26 cellular contexts compared by ENCODE assay signal in the genomic region with DNA sequence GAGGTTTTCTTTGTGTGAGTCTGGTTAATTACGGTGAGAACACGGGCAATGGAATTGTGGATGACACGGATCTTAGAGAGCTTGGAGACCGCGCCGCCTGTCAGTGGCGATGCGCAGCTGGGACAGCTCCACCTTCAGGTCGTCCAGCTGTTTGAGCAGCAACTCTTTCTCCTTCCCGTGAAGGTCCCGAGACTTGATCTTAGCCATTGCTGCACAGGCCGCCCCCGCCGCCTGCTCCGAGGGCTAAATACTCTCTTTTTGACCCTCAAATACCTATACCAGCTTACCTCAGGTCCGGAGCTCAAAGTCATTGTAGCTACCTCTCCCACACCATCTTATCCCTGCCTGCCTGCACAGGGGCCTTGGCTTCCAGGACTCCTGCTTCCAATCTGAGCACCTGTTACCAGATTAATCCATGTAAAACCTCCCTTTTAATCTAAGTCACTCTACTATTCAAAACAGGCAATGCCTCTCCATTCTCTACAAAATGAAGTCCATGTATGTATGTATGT.
DNase-seq lines count a peak whose midpoint lies in the region; ATAC-seq, FAIRE-seq and TF ChIP-seq lines count a peak whose summit lies in the region.
"Had no signal": no experiment of that assay in that cellular context is flagged by ENCODE, and none has a peak within 500 bp of the region (broad histone marks: within the 10 kb centered on the region; RNA-seq: fewer than 3 reads in every experiment).

No MANE protein-coding gene starts in this region.

- peak overlapping the region in 2 of 3 experiments; percentile 12 to 90; a peak in 2 of 7 replicates for H3K27ac Mint-ChIP-seq in H9
- H3K27ac Mint-ChIP-seq: activated CD4-positive, alpha-beta T cell treated with anti-CD3 and anti-CD28 coated beads for 36 hours; activated naive CD8-positive, alpha-beta T cell treated with anti-CD3 and anti-CD28 coated beads, Interleukin-2, amount 50 U/mL, for 24 hours; activated T-cell treated with anti-CD3 and anti-CD28 coated beads, Interleukin-2, amount 50 U/mL, for 24 hours; IgD-negative memory B cell; nephron had no signal

- H2BK5ac ChIP-seq in H9 (ENCODE audit: insufficient read length, low read length) = no peak overlapping the region
- no peak overlapping the region for H2BK5ac ChIP-seq in H1 (ENCODE audit: low read depth, low read length)

- no peak overlapping the region for H3K18ac ChIP-seq in H9 (ENCODE audit: insufficient read length, low read depth, low read length)
- H3K18ac ChIP-seq in H1 (ENCODE audit: extremely low read depth, low read length) = no peak overlapping the region

- no peaks in the 10 kb centered on the region for H3K79me2 ChIP-seq in H9 (ENCODE audit: insufficient read depth, low read length)
- no peaks in the 10 kb centered on the region for H3K79me2 ChIP-seq in H1 (ENCODE audit: control insufficient read depth in 1 of 2, insufficient read depth in 2 of 2, low read length in 2 of 2)

- H3K9me3 ChIP-seq in BE2C (no peaks in the 10 kb centered on the region), H9 (ENCODE audit: control insufficient read depth, low read depth, low read length) (no peaks in the 10 kb centered on the region), H1 (ENCODE audit: insufficient read depth in 2 of 2, low read depth in 1 of 2, low read length in 1 of 2) (no peaks in the 10 kb centered on the region), gastrocnemius medialis (no peaks in the 10 kb centered on the region)
- H3K9me3 ChIP-seq: pancreas, thoracic aorta, uterus had no signal

- H4K8ac ChIP-seq in H9 (replicated peaks; ENCODE audit: insufficient read length, low read depth, low read length) (no peak overlapping the region), H1 (ENCODE audit: extremely low read depth, insufficient read depth, low read length) (no peak overlapping the region)

- H3K9ac ChIP-seq in H9 (ENCODE audit: extremely low read depth, insufficient read length, low read length) (no peak overlapping the region), H1 (replicated peaks in 1 of 4; ENCODE audit: extremely low read depth in 1 of 4, low read depth in 3 of 4, low read length in 3 of 4) (no peak overlapping the region)

- H3K4me3 ChIP-seq in BE2C (ENCODE audit: low read depth, low read length) (no peak overlapping the region), H1 (ENCODE audit: extremely low read depth in 1 of 4, insufficient read depth in 2 of 4, low read depth in 3 of 4, low read length in 4 of 4) (no peak overlapping the region), gastrocnemius medialis (no peak overlapping the region)
- H3K4me3 ChIP-seq: pancreas, thoracic aorta, uterus had no signal

- H3K4me3 Mint-ChIP-seq in H9 = no peak overlapping the region
- H3K4me3 Mint-ChIP-seq: activated CD4-positive, alpha-beta T cell treated with anti-CD3 and anti-CD28 coated beads for 36 hours; activated naive CD8-positive, alpha-beta T cell treated with anti-CD3 and anti-CD28 coated beads, Interleukin-2, amount 50 U/mL, for 24 hours; activated T-cell treated with anti-CD3 and anti-CD28 coated beads, Interleukin-2, amount 50 U/mL, for 24 hours; nephron had no signal

- no peak overlapping the region for H2AFZ ChIP-seq in H9 (ENCODE audit: low read length)
- H2AFZ ChIP-seq in H1 (ENCODE audit: low read length) = no peak overlapping the region

- in situ Hi-C loops in gastrocnemius medialis (cut with MboI; ENCODE audit: low sequenced_read_pairs in 4 of 4) = no loop called here

- no peak overlapping the region for H3T11ph ChIP-seq in H9 (ENCODE audit: low read length)

- no peaks in the 10 kb centered on the region for H3K27me3 Mint-ChIP-seq in H9 (ENCODE audit: low read depth)
- H3K27me3 Mint-ChIP-seq: activated CD4-positive, alpha-beta T cell treated with anti-CD3 and anti-CD28 coated beads for 36 hours; activated naive CD8-positive, alpha-beta T cell treated with anti-CD3 and anti-CD28 coated beads, Interleukin-2, amount 50 U/mL, for 24 hours; activated T-cell treated with anti-CD3 and anti-CD28 coated beads, Interleukin-2, amount 50 U/mL, for 24 hours; IgD-negative memory B cell had no signal

- no peak overlapping the region for H4K5ac ChIP-seq in H9 (ENCODE audit: insufficient read length, low read depth, low read length)
- no peak overlapping the region for H4K5ac ChIP-seq in H1 (ENCODE audit: insufficient read length, low read depth, low read length)

- H3K36me3 Mint-ChIP-seq in H9 (ENCODE audit: insufficient read depth in 1 of 3, low read depth in 3 of 3) = peaks cover 5 to 12% (median 8%) of the 10 kb centered on the region in 3 experiments; a peak in 5 of 7 replicates

- H3K9me3 Mint-ChIP-seq in H9 = no peaks in the 10 kb centered on the region
- H3K9me3 Mint-ChIP-seq: activated naive CD8-positive, alpha-beta T cell treated with anti-CD3 and anti-CD28 coated beads, Interleukin-2, amount 50 U/mL, for 24 hours; activated T-cell treated with anti-CD3 and anti-CD28 coated beads, Interleukin-2, amount 50 U/mL, for 24 hours; IgD-negative memory B cell; nephron had no signal

- FAIRE-seq in H1 (lab: Jason Lieb, UNC) = no peak
- FAIRE-seq: GM12892, kidney, pancreas had no signal

- no peak overlapping the region for H2BK15ac ChIP-seq in H9 (ENCODE audit: low read depth, low read length)
- H2BK15ac ChIP-seq in H1 (ENCODE audit: low read length) = no peak overlapping the region

- ATAC-seq in gastrocnemius medialis (peak; percentile 29 to 53), GM21423 (IDR thresholded peaks at IDR 0.05; ENCODE audit: unreplicated experiment) (no peak)
- ATAC-seq: activated CD4-positive, alpha-beta T cell treated with anti-CD3 and anti-CD28 coated beads for 36 hours; activated naive CD8-positive, alpha-beta T cell treated with anti-CD3 and anti-CD28 coated beads, Interleukin-2, amount 50 U/mL, for 24 hours; esophagus mucosa; pancreas; right cardiac atrium had no signal

- H3K4me1 Mint-ChIP-seq in H9 = peaks cover 15% of the 10 kb centered on the region in 2 experiments
- H3K4me1 Mint-ChIP-seq: activated CD4-positive, alpha-beta T cell treated with anti-CD3 and anti-CD28 coated beads for 36 hours; activated naive CD8-positive, alpha-beta T cell treated with anti-CD3 and anti-CD28 coated beads, Interleukin-2, amount 50 U/mL, for 24 hours; IgD-negative memory B cell had no signal

- POLR2A ChIA-PET in H1 (lab: Charles Lee; ENCODE audit: partially characterized antibody) = interaction anchor here (1.1 kb wide), 1 partner anchor 13 kb away, joined by 3 read pairs; no protein-coding TSS in a partner anchor

- no peak for TF ChIP-seq EP300 in H1 (IDR thresholded peaks at IDR 0.05; ENCODE audit: borderline replicate concordance in 1 of 2, low read depth in 2 of 2, low read length in 2 of 2)

- WGBS in H9 (ENCODE audit: extremely low coverage, insufficient read length, low lambda C conversion rate) = no CpG with 5 or more reads among the region's 16 CpGs
- WGBS in H1 (ENCODE audit: extremely low coverage in 1 of 2, insufficient coverage in 1 of 2, insufficient read length in 1 of 2, insufficient replicate concordance in 2 of 2, low coverage in 1 of 2, low lambda C conversion rate in 2 of 2, missing lambda C conversion rate in 1 of 2), 2 experiments = 88% methylated on average over 16 of the region's 16 CpGs; no CpG with 5 or more reads in 1 of the 2 experiments

- TF ChIP-seq RAD21 in H1 (IDR thresholded peaks at IDR 0.05 in 1 of 2, conservative IDR thresholded peaks at IDR 0.05 in 1 of 2; ENCODE audit: low read depth in 2 of 2, low read length in 2 of 2) = peak; percentile 43 to 46

- H2AK5ac ChIP-seq in H9 (ENCODE audit: insufficient read length, low read length) (no peak overlapping the region), H1 (ENCODE audit: low read depth, low read length) (no peak overlapping the region)

- H2BK12ac ChIP-seq in H9 (ENCODE audit: insufficient read length, low read depth, low read length) (no peak overlapping the region), H1 (ENCODE audit: low read depth, low read length) (no peak overlapping the region)

- H3K14ac ChIP-seq in H9 (ENCODE audit: insufficient read depth, low read length) = no peak overlapping the region
- H3K14ac ChIP-seq in H1 (ENCODE audit: insufficient read length) = no peak overlapping the region

- TF ChIP-seq CTCF in BE2C (IDR thresholded peaks at IDR 0.05; ENCODE audit: low read depth, low read length) = peak; percentile 14; the same call in 1 of the 2 replicates
- peak; percentile 53 for TF ChIP-seq CTCF in H9 (conservative IDR thresholded peaks at IDR 0.05)
- peak; percentile 34 to 61 (median 49); a peak in 3 of 4 replicates for TF ChIP-seq CTCF in H1 (IDR thresholded peaks at IDR 0.05; ENCODE audit: control extremely low read depth in 1 of 3, insufficient read depth in 1 of 3, low read depth in 1 of 3, low read length in 3 of 3)
- peak in 3 of 5 experiments; percentile 20 to 47 (median 26) for TF ChIP-seq CTCF in gastrocnemius medialis (IDR thresholded peaks at IDR 0.05 in 4 of 5, conservative IDR thresholded peaks at IDR 0.05 in 1 of 5)

- H3K4ac ChIP-seq in H9 (ENCODE audit: low read depth, low read length) (no peak overlapping the region), H1 (replicated peaks; ENCODE audit: insufficient read length, low read depth, low read length) (no peak overlapping the region)

- TF ChIP-seq POLR2A in H1 (IDR thresholded peaks at IDR 0.05; ENCODE audit: control extremely low read depth in 1 of 2, low read depth in 2 of 2, low read length in 2 of 2) (no peak), gastrocnemius medialis (IDR thresholded peaks at IDR 0.05) (no peak)

- H3K4me1 ChIP-seq in BE2C (peaks cover 3% of the 10 kb centered on the region; the same call in 1 of the 2 replicates), H9 (ENCODE audit: insufficient read depth, low read length) (no peaks in the 10 kb centered on the region; the same call in 1 of the 2 replicates), H1 (replicated peaks in 1 of 4; ENCODE audit: control insufficient read depth in 3 of 4, insufficient read depth in 4 of 4, low read length in 3 of 4) (peaks cover 2 to 6% (median 3%) of the 10 kb centered on the region in 4 experiments; a peak in 4 of 7 replicates), gastrocnemius medialis (peaks cover 24 to 29% of the 10 kb centered on the region in 2 donors)
- H3K4me1 ChIP-seq: pancreas, uterus had no signal

- H3K79me1 ChIP-seq in H9 (ENCODE audit: insufficient read depth, low read depth, low read length, poor library complexity, severe bottlenecking) (no peaks in the 10 kb centered on the region), H1 (ENCODE audit: low read depth, low read length) (no peaks in the 10 kb centered on the region; the same call in 1 of the 2 replicates)

- CTCF ChIA-PET in H1 (lab: Charles Lee; ENCODE audit: partially characterized antibody) = interaction anchor here (0.6 to 5.9 kb wide), 16 partner anchors 9 to 358 kb away, joined by 3 to 36 read pairs (median 4); no protein-coding TSS in a partner anchor

- intact Hi-C loops in gastrocnemius medialis (cut with DNase I; ENCODE audit: low total_unique reads) = loop anchor here (5.0 kb wide), 1 partner anchor 60 kb away; no protein-coding TSS in a partner anchor

- H3K4me2 ChIP-seq in H9 (ENCODE audit: insufficient read depth, insufficient read length, low read length) (no peak overlapping the region), H1 (ENCODE audit: insufficient read depth in 1 of 2, low read depth in 2 of 2, low read length in 2 of 2) (no peak overlapping the region)

- H4K91ac ChIP-seq in H9 (ENCODE audit: insufficient read length, low read depth, low read length) (no peak overlapping the region), H1 (replicated peaks; ENCODE audit: insufficient read length, low read length) (no peak overlapping the region)

- DNase-seq in BE2C (no peak), H9 (peak; percentile 39), H1 (ENCODE audit: low read depth in 1 of 2, low spot score in 2 of 2) (no peak), gastrocnemius medialis (peak in 1 of 2 donors; percentile 27), NCI-H1436 treated with DMSO at 0.1 percent for 48 hours (lab: John Stamatoyannopoulos, UW) (no peak), NCI-H82 treated with DMSO at 0.1 percent for 48 hours (lab: John Stamatoyannopoulos, UW; ENCODE audit: unreplicated experiment) (no peak)
- DNase-seq: activated CD4-positive, alpha-beta T cell treated with anti-CD3 and anti-CD28 coated beads for 36 hours; activated gamma-delta T cell treated with Interleukin-2 at 50 U/mL for 16 hours; activated naive CD8-positive, alpha-beta T cell treated with anti-CD3 and anti-CD28 coated beads, Interleukin-2, amount 50 U/mL, for 24 hours; activated T-cell treated with anti-CD3 and anti-CD28 coated beads, Interleukin-2, amount 50 U/mL, for 24 hours; effector memory CD4-positive, alpha-beta T cell; kidney; NCI-H1436; NCI-H2171 treated with DMSO at 0.1 percent for 48 hours; NCI-H524 treated with DMSO at 0.1 percent for 48 hours; pancreas; right cardiac atrium; RPMI8226; stimulated activated naive CD4-positive, alpha-beta T cell treated with Interleukin-2 at 50 U/mL for 16 hours; uterus had no signal

- H3K36me3 ChIP-seq in BE2C (no peaks in the 10 kb centered on the region), H1 (ENCODE audit: control insufficient read depth in 2 of 4, insufficient read depth in 4 of 4, low read length in 3 of 4) (no peaks in the 10 kb centered on the region), gastrocnemius medialis (no peaks in the 10 kb centered on the region)
- H3K36me3 ChIP-seq: uterus had no signal

- H3K23me2 ChIP-seq in H9 (ENCODE audit: insufficient read length, low read depth, low read length, poor library complexity, severe bottlenecking) (no peaks in the 10 kb centered on the region), H1 (ENCODE audit: low read depth, low read length) (no peaks in the 10 kb centered on the region)

- H3K23ac ChIP-seq in H9 (ENCODE audit: insufficient read length, low read depth, low read length) (no peak overlapping the region), H1 (ENCODE audit: insufficient read length) (no peak overlapping the region)

- H3K27ac ChIP-seq in H9 (ENCODE audit: insufficient read length, low read depth, low read length) (no peak overlapping the region), H1 (ENCODE audit: low read depth, low read length) (no peak overlapping the region), gastrocnemius medialis (peak overlapping the region; percentile 74 to 78 (median 76))
- H3K27ac ChIP-seq: pancreas, thoracic aorta had no signal

- H2BK20ac ChIP-seq in H9 (ENCODE audit: low read depth, low read length, poor library complexity, severe bottlenecking) = no peak overlapping the region
- H2BK20ac ChIP-seq in H1 (ENCODE audit: low read length) = no peak overlapping the region

- H3K27me3 ChIP-seq in BE2C = no peaks in the 10 kb centered on the region
- H3K27me3 ChIP-seq in H9 (ENCODE audit: insufficient read depth, low read length) = no peaks in the 10 kb centered on the region
- no peaks in the 10 kb centered on the region for H3K27me3 ChIP-seq in H1 (replicated peaks in 1 of 4; ENCODE audit: control insufficient read depth in 3 of 4, extremely low read depth in 1 of 4, insufficient read depth in 3 of 4, low read length in 3 of 4)
- no peaks in the 10 kb centered on the region for H3K27me3 ChIP-seq in gastrocnemius medialis
- H3K27me3 ChIP-seq: pancreas, uterus had no signal

- H2BK120ac ChIP-seq in H9 (ENCODE audit: low read depth, low read length, poor library complexity, severe bottlenecking) (no peak overlapping the region), H1 (replicated peaks; ENCODE audit: low read depth, low read length) (no peak overlapping the region)

- H3K56ac ChIP-seq in H9 (ENCODE audit: insufficient read length, low read depth, low read length) (no peak overlapping the region), H1 (replicated peaks; ENCODE audit: insufficient read length, low read depth, low read length) (no peak overlapping the region)

- H4K20me1 ChIP-seq in H9 (ENCODE audit: control insufficient read depth, insufficient read depth, insufficient read length) (no peaks in the 10 kb centered on the region), H1 (replicated peaks in 1 of 2; ENCODE audit: control insufficient read depth in 1 of 2, insufficient read depth in 2 of 2, low read length in 2 of 2) (no peaks in the 10 kb centered on the region)

Comparison
In these comparisons a context has a peak if more than half of its experiments do, and no peak if none do; other contexts are left out.
1. H3K27ac ChIP-seq: peak in gastrocnemius medialis (4 of 4); none in H9 (single experiment) and H1 (single experiment).
2. Peak in every context shown above with its lines, with median percentiles within 50 percentile points of each other: CTCF ChIP-seq.